In the genomic region with DNA sequence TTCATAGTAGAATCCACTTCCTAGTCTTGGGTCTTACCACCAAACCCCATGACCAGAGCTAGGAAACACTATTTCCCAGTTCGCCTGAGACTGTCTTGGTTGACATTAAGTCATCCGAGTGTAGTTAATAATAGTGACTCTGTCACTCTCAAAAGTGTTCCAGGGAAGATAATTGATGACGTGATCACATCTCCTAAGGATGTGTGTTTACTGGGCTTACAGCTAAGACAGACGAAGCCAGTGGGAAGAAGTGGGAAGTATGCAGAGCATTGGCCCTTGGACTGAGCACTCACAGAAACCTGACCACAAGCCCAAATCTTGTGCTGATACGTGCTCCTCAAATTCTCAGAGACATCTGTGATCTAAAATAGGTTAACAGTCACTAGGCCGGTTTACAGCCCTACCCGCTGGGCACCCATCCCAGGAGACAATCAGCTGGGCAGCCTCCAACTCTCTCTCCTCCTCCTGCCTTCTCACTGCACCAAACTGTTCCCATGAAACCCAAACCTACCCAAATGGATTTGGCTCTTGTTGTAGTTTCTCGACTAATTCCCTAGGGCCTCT, we compare ENCODE assay signal across 1 cellular context.
TF ChIP-seq lines count a peak whose summit lies in the region.

No MANE protein-coding gene starts in this region.

TF ChIP-seq in H1, 55 proteins besides CTCF, POLR2A, EP300 and RAD21:
- TF ChIP-seq BRCA1 (IDR thresholded peaks at IDR 0.05; ENCODE audit: low read depth, low read length) = no peak
- no peak for TF ChIP-seq POU5F1 (IDR thresholded peaks at IDR 0.05; ENCODE audit: low read depth, low read length)
- TF ChIP-seq YY1 (IDR thresholded peaks at IDR 0.05; ENCODE audit: low read depth, low read length) = no peak
- TF ChIP-seq E2F6 (IDR thresholded peaks at IDR 0.05) = no peak
- TF ChIP-seq PHF8 (conservative IDR thresholded peaks at IDR 0.05; ENCODE audit: low read depth, low read length) = no peak
- TF ChIP-seq BCL11A (IDR thresholded peaks at IDR 0.05; ENCODE audit: low read depth in 2 of 2, low read length in 2 of 2) = no peak
- no peak for TF ChIP-seq CHD2 (IDR thresholded peaks at IDR 0.05; ENCODE audit: low read length)
- TF ChIP-seq, protein P1, sequence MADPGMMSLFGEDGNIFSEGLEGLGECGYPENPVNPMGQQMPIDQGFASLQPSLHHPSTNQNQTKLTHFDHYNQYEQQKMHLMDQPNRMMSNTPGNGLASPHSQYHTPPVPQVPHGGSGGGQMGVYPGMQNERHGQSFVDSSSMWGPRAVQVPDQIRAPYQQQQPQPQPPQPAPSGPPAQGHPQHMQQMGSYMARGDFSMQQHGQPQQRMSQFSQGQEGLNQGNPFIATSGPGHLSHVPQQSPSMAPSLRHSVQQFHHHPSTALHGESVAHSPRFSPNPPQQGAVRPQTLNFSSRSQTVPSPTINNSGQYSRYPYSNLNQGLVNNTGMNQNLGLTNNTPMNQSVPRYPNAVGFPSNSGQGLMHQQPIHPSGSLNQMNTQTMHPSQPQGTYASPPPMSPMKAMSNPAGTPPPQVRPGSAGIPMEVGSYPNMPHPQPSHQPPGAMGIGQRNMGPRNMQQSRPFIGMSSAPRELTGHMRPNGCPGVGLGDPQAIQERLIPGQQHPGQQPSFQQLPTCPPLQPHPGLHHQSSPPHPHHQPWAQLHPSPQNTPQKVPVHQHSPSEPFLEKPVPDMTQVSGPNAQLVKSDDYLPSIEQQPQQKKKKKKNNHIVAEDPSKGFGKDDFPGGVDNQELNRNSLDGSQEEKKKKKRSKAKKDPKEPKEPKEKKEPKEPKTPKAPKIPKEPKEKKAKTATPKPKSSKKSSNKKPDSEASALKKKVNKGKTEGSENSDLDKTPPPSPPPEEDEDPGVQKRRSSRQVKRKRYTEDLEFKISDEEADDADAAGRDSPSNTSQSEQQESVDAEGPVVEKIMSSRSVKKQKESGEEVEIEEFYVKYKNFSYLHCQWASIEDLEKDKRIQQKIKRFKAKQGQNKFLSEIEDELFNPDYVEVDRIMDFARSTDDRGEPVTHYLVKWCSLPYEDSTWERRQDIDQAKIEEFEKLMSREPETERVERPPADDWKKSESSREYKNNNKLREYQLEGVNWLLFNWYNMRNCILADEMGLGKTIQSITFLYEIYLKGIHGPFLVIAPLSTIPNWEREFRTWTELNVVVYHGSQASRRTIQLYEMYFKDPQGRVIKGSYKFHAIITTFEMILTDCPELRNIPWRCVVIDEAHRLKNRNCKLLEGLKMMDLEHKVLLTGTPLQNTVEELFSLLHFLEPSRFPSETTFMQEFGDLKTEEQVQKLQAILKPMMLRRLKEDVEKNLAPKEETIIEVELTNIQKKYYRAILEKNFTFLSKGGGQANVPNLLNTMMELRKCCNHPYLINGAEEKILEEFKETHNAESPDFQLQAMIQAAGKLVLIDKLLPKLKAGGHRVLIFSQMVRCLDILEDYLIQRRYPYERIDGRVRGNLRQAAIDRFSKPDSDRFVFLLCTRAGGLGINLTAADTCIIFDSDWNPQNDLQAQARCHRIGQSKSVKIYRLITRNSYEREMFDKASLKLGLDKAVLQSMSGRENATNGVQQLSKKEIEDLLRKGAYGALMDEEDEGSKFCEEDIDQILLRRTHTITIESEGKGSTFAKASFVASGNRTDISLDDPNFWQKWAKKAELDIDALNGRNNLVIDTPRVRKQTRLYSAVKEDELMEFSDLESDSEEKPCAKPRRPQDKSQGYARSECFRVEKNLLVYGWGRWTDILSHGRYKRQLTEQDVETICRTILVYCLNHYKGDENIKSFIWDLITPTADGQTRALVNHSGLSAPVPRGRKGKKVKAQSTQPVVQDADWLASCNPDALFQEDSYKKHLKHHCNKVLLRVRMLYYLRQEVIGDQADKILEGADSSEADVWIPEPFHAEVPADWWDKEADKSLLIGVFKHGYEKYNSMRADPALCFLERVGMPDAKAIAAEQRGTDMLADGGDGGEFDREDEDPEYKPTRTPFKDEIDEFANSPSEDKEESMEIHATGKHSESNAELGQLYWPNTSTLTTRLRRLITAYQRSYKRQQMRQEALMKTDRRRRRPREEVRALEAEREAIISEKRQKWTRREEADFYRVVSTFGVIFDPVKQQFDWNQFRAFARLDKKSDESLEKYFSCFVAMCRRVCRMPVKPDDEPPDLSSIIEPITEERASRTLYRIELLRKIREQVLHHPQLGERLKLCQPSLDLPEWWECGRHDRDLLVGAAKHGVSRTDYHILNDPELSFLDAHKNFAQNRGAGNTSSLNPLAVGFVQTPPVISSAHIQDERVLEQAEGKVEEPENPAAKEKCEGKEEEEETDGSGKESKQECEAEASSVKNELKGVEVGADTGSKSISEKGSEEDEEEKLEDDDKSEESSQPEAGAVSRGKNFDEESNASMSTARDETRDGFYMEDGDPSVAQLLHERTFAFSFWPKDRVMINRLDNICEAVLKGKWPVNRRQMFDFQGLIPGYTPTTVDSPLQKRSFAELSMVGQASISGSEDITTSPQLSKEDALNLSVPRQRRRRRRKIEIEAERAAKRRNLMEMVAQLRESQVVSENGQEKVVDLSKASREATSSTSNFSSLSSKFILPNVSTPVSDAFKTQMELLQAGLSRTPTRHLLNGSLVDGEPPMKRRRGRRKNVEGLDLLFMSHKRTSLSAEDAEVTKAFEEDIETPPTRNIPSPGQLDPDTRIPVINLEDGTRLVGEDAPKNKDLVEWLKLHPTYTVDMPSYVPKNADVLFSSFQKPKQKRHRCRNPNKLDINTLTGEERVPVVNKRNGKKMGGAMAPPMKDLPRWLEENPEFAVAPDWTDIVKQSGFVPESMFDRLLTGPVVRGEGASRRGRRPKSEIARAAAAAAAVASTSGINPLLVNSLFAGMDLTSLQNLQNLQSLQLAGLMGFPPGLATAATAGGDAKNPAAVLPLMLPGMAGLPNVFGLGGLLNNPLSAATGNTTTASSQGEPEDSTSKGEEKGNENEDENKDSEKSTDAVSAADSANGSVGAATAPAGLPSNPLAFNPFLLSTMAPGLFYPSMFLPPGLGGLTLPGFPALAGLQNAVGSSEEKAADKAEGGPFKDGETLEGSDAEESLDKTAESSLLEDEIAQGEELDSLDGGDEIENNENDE (IDR thresholded peaks at IDR 0.05; ENCODE audit: insufficient replicate concordance, low read length) = no peak
- no peak for TF ChIP-seq KDM4A (IDR thresholded peaks at IDR 0.05; ENCODE audit: low read depth, low read length, severe bottlenecking)
- TF ChIP-seq EZH2 (IDR thresholded peaks at IDR 0.05; ENCODE audit: low read depth, low read length, severe bottlenecking) = no peak
- no peak for TF ChIP-seq MAFK (IDR thresholded peaks at IDR 0.05; ENCODE audit: low read depth, low read length)
- TF ChIP-seq CREB1 (IDR thresholded peaks at IDR 0.05) = no peak
- no peak for TF ChIP-seq SP2 (IDR thresholded peaks at IDR 0.05; ENCODE audit: low read length)
- no peak for TF ChIP-seq CTBP2 (IDR thresholded peaks at IDR 0.05; ENCODE audit: borderline replicate concordance, insufficient read depth, insufficient read length, low read length)
- no peak for TF ChIP-seq GTF2F1 (IDR thresholded peaks at IDR 0.05; ENCODE audit: borderline replicate concordance, low read depth, low read length)
- no peak for TF ChIP-seq CHD1 (IDR thresholded peaks at IDR 0.05; ENCODE audit: low read depth, low read length)
- TF ChIP-seq SP4 (IDR thresholded peaks at IDR 0.05; ENCODE audit: low read length) = no peak
- TF ChIP-seq EGR1 (IDR thresholded peaks at IDR 0.05; ENCODE audit: borderline replicate concordance, low read depth, low read length) = no peak
- TF ChIP-seq KDM5A (IDR thresholded peaks at IDR 0.05; ENCODE audit: low read length) = no peak
